Comparison of ENCODE assay signal across 1 cellular context in the genomic region with DNA sequence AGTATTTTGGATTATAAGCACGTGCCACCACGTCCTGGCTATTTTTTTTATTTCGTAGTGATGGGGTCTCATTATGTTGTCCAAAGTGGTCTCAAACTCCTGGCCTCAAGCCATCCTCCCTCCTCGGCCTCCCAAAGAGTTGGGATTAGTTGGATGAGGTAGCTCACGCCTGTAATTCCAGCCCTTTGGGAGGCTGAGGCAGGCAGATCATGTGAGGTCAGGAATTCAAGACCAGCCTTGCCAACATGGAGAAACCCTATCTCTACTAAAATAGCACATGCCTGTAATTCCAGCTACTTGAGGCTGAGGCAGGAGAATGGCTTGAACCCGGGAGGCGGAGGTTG.
A peak's percentile ranks its signal among the peaks of the same experiment; 100 is the strongest.
TF ChIP-seq lines count a peak whose summit lies in the region.

No MANE protein-coding gene starts in this region.

TF ChIP-seq in K562, 482 proteins besides CTCF, POLR2A, EP300 and RAD21 (continued from another document):
- TF ChIP-seq CHAMP1 (IDR thresholded peaks at IDR 0.05) = no peak
- TF ChIP-seq ZKSCAN1 (IDR thresholded peaks at IDR 0.05; ENCODE audit: low read depth, low read length) = no peak
- TF ChIP-seq ZNF384 (IDR thresholded peaks at IDR 0.05; ENCODE audit: low read depth, low read length) = no peak
- peak; percentile 37; the same call in 1 of the 2 replicates for TF ChIP-seq E2F3 (CRISPR knock-in tag; IDR thresholded peaks at IDR 0.05)
- no peak for TF ChIP-seq ZNF146 (CRISPR knock-in tag; IDR thresholded peaks at IDR 0.05; ENCODE audit: unreplicated experiment)
- TF ChIP-seq NFRKB (IDR thresholded peaks at IDR 0.05; ENCODE audit: low read depth) = 0 out of 2 replicates have a peak, but pooled peaks have one; percentile 69
- TF ChIP-seq MEF2D (tag; conservative IDR thresholded peaks at IDR 0.05; ENCODE audit: low read depth) = no peak
- no peak for TF ChIP-seq ZNF79 (CRISPR knock-in tag; IDR thresholded peaks at IDR 0.05; ENCODE audit: low read depth)
- no peak for TF ChIP-seq ZNF274 (IDR thresholded peaks at IDR 0.05; ENCODE audit: borderline replicate concordance, low read depth, low read length)
- no peak for TF ChIP-seq NR4A1 (CRISPR knock-in tag; IDR thresholded peaks at IDR 0.05)
- TF ChIP-seq NR4A1 (tag; IDR thresholded peaks at IDR 0.05) = peak; percentile 89
- TF ChIP-seq ARID1B (IDR thresholded peaks at IDR 0.05) = no peak
- no peak for TF ChIP-seq GTF2A2 (tag; IDR thresholded peaks at IDR 0.05)
- no peak for TF ChIP-seq RBM34 (IDR thresholded peaks at IDR 0.05; ENCODE audit: borderline replicate concordance, insufficient read depth, low read length)
- no peak for TF ChIP-seq ZNF165 (CRISPR knock-in tag; IDR thresholded peaks at IDR 0.05; ENCODE audit: borderline replicate concordance)
- TF ChIP-seq ARID2 (IDR thresholded peaks at IDR 0.05) = no peak
- no peak for TF ChIP-seq TCFL5 (CRISPR knock-in tag; conservative IDR thresholded peaks at IDR 0.05)
- TF ChIP-seq ATF2 (CRISPR knock-in tag; IDR thresholded peaks at IDR 0.05) = no peak
- no peak for TF ChIP-seq MCM2 (IDR thresholded peaks at IDR 0.05; ENCODE audit: low read depth)
- TF ChIP-seq POLR2H (tag; IDR thresholded peaks at IDR 0.05; ENCODE audit: low read depth) = no peak
- no peak for TF ChIP-seq NELFE (IDR thresholded peaks at IDR 0.05; ENCODE audit: insufficient read depth, insufficient read length)
- TF ChIP-seq ZNF239 (CRISPR knock-in tag; IDR thresholded peaks at IDR 0.05) = no peak
- no peak for TF ChIP-seq ZNF23 (CRISPR knock-in tag; IDR thresholded peaks at IDR 0.05)
- no peak for TF ChIP-seq SOX6 (IDR thresholded peaks at IDR 0.05)
- peak; percentile 57; the same call in 1 of the 2 replicates for TF ChIP-seq ZNF76 (CRISPR knock-in tag; IDR thresholded peaks at IDR 0.05; ENCODE audit: borderline replicate concordance)
- TF ChIP-seq, protein P1, sequence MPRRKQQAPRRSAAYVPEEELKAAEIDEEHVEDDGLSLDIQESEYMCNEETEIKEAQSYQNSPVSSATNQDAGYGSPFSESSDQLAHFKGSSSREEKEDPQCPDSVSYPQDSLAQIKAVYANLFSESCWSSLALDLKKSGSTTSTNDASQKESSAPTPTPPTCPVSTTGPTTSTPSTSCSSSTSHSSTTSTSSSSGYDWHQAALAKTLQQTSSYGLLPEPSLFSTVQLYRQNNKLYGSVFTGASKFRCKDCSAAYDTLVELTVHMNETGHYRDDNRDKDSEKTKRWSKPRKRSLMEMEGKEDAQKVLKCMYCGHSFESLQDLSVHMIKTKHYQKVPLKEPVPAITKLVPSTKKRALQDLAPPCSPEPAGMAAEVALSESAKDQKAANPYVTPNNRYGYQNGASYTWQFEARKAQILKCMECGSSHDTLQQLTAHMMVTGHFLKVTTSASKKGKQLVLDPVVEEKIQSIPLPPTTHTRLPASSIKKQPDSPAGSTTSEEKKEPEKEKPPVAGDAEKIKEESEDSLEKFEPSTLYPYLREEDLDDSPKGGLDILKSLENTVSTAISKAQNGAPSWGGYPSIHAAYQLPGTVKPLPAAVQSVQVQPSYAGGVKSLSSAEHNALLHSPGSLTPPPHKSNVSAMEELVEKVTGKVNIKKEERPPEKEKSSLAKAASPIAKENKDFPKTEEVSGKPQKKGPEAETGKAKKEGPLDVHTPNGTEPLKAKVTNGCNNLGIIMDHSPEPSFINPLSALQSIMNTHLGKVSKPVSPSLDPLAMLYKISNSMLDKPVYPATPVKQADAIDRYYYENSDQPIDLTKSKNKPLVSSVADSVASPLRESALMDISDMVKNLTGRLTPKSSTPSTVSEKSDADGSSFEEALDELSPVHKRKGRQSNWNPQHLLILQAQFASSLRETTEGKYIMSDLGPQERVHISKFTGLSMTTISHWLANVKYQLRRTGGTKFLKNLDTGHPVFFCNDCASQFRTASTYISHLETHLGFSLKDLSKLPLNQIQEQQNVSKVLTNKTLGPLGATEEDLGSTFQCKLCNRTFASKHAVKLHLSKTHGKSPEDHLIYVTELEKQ (CRISPR knock-in tag; IDR thresholded peaks at IDR 0.05) = no peak
- no peak for TF ChIP-seq ZNF212 (CRISPR knock-in tag; IDR thresholded peaks at IDR 0.05)
- no peak for TF ChIP-seq PRPF4 (IDR thresholded peaks at IDR 0.05; ENCODE audit: insufficient read depth, low read depth, low read length, poor library complexity, severe bottlenecking)
- TF ChIP-seq, protein P2, sequence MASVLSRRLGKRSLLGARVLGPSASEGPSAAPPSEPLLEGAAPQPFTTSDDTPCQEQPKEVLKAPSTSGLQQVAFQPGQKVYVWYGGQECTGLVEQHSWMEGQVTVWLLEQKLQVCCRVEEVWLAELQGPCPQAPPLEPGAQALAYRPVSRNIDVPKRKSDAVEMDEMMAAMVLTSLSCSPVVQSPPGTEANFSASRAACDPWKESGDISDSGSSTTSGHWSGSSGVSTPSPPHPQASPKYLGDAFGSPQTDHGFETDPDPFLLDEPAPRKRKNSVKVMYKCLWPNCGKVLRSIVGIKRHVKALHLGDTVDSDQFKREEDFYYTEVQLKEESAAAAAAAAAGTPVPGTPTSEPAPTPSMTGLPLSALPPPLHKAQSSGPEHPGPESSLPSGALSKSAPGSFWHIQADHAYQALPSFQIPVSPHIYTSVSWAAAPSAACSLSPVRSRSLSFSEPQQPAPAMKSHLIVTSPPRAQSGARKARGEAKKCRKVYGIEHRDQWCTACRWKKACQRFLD (CRISPR knock-in tag; IDR thresholded peaks at IDR 0.05) = no peak; the same call in 1 of the 2 replicates
- TF ChIP-seq BCOR (IDR thresholded peaks at IDR 0.05) = no peak
- no peak for TF ChIP-seq CBX3 (IDR thresholded peaks at IDR 0.05; ENCODE audit: borderline replicate concordance in 1 of 2, low read length in 2 of 2)
- TF ChIP-seq TBP (optimal IDR thresholded peaks at IDR 0.05; ENCODE audit: low read depth, low read length) = no peak
- no peak for TF ChIP-seq HBP1 (CRISPR knock-in tag; IDR thresholded peaks at IDR 0.05)
- TF ChIP-seq, protein P3, sequence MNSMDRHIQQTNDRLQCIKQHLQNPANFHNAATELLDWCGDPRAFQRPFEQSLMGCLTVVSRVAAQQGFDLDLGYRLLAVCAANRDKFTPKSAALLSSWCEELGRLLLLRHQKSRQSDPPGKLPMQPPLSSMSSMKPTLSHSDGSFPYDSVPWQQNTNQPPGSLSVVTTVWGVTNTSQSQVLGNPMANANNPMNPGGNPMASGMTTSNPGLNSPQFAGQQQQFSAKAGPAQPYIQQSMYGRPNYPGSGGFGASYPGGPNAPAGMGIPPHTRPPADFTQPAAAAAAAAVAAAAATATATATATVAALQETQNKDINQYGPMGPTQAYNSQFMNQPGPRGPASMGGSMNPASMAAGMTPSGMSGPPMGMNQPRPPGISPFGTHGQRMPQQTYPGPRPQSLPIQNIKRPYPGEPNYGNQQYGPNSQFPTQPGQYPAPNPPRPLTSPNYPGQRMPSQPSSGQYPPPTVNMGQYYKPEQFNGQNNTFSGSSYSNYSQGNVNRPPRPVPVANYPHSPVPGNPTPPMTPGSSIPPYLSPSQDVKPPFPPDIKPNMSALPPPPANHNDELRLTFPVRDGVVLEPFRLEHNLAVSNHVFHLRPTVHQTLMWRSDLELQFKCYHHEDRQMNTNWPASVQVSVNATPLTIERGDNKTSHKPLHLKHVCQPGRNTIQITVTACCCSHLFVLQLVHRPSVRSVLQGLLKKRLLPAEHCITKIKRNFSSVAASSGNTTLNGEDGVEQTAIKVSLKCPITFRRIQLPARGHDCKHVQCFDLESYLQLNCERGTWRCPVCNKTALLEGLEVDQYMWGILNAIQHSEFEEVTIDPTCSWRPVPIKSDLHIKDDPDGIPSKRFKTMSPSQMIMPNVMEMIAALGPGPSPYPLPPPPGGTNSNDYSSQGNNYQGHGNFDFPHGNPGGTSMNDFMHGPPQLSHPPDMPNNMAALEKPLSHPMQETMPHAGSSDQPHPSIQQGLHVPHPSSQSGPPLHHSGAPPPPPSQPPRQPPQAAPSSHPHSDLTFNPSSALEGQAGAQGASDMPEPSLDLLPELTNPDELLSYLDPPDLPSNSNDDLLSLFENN (IDR thresholded peaks at IDR 0.05; ENCODE audit: low read depth in 2 of 2, low read length in 2 of 2) = no peak
- no peak for TF ChIP-seq ZSCAN32 (CRISPR knock-in tag; IDR thresholded peaks at IDR 0.05)
- TF ChIP-seq, protein P4, sequence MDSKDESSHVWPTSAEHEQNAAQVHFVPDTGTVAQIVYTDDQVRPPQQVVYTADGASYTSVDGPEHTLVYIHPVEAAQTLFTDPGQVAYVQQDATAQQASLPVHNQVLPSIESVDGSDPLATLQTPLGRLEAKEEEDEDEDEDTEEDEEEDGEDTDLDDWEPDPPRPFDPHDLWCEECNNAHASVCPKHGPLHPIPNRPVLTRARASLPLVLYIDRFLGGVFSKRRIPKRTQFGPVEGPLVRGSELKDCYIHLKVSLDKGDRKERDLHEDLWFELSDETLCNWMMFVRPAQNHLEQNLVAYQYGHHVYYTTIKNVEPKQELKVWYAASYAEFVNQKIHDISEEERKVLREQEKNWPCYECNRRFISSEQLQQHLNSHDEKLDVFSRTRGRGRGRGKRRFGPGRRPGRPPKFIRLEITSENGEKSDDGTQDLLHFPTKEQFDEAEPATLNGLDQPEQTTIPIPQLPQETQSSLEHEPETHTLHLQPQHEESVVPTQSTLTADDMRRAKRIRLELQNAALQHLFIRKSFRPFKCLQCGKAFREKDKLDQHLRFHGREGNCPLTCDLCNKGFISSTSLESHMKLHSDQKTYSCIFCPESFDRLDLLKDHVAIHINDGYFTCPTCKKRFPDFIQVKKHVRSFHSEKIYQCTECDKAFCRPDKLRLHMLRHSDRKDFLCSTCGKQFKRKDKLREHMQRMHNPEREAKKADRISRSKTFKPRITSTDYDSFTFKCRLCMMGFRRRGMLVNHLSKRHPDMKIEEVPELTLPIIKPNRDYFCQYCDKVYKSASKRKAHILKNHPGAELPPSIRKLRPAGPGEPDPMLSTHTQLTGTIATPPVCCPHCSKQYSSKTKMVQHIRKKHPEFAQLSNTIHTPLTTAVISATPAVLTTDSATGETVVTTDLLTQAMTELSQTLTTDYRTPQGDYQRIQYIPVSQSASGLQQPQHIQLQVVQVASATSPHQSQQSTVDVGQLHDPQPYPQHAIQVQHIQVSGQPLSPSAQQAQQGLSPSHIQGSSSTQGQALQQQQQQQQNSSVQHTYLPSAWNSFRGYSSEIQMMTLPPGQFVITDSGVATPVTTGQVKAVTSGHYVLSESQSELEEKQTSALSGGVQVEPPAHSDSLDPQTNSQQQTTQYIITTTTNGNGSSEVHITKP (IDR thresholded peaks at IDR 0.05; ENCODE audit: partially characterized antibody) = no peak
- TF ChIP-seq ZBTB5 (IDR thresholded peaks at IDR 0.05) = no peak
- no peak for TF ChIP-seq KLF13 (tag; IDR thresholded peaks at IDR 0.05; ENCODE audit: borderline replicate concordance, low read depth)
- no peak for TF ChIP-seq BRF2 (IDR thresholded peaks at IDR 0.05; ENCODE audit: borderline replicate concordance, insufficient read depth, insufficient read length)
TF ChIP-seq in K562: peak in this region for 19.
